Comparison of ENCODE assay signal across 2 cellular contexts in the genomic region with DNA sequence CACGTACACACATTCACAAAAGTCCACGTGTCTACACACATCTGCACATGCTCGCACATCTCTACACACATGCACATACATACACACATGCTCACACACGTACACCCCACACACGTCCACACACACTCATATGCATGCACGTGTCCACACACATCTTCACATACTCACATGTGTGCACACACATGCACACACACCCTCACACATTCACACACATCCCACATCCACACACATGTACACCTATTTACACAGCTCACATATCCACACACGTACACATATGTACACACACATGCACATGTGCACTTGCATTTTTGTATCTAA.
TF ChIP-seq lines count a peak whose summit lies in the region.

No MANE protein-coding gene starts in this region.

TF ChIP-seq in HEK293, 187 proteins besides CTCF, POLR2A, EP300 and RAD21:
- no peak for TF ChIP-seq ZIC2 (tag by site-specific recombination; IDR thresholded peaks at IDR 0.05)
- TF ChIP-seq, protein P1, sequence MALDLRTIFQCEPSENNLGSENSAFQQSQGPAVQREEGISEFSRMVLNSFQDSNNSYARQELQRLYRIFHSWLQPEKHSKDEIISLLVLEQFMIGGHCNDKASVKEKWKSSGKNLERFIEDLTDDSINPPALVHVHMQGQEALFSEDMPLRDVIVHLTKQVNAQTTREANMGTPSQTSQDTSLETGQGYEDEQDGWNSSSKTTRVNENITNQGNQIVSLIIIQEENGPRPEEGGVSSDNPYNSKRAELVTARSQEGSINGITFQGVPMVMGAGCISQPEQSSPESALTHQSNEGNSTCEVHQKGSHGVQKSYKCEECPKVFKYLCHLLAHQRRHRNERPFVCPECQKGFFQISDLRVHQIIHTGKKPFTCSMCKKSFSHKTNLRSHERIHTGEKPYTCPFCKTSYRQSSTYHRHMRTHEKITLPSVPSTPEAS (tag by site-specific recombination; IDR thresholded peaks at IDR 0.05) = peak; percentile 56
- TF ChIP-seq, protein P2, sequence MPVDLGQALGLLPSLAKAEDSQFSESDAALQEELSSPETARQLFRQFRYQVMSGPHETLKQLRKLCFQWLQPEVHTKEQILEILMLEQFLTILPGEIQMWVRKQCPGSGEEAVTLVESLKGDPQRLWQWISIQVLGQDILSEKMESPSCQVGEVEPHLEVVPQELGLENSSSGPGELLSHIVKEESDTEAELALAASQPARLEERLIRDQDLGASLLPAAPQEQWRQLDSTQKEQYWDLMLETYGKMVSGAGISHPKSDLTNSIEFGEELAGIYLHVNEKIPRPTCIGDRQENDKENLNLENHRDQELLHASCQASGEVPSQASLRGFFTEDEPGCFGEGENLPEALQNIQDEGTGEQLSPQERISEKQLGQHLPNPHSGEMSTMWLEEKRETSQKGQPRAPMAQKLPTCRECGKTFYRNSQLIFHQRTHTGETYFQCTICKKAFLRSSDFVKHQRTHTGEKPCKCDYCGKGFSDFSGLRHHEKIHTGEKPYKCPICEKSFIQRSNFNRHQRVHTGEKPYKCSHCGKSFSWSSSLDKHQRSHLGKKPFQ (tag by site-specific recombination; IDR thresholded peaks at IDR 0.05) = peak; percentile 73; the same call in 1 of the 2 replicates
TF ChIP-seq in HEK293: peak in this region for 2.

TF ChIP-seq in H1, 55 proteins besides CTCF, POLR2A, EP300 and RAD21:
- TF ChIP-seq GTF2F1 (IDR thresholded peaks at IDR 0.05; ENCODE audit: borderline replicate concordance, low read depth, low read length) (no peak), SUZ12 (IDR thresholded peaks at IDR 0.05; ENCODE audit: low read length) (no peak), TAF7 (optimal IDR thresholded peaks at IDR 0.05; ENCODE audit: borderline replicate concordance, low read depth, low read length) (no peak), CEBPB (IDR thresholded peaks at IDR 0.05; ENCODE audit: low read depth, low read length) (no peak), SP4 (IDR thresholded peaks at IDR 0.05; ENCODE audit: low read length) (no peak), KDM1A (IDR thresholded peaks at IDR 0.05; ENCODE audit: borderline replicate concordance, low read length) (no peak), TAF1 (IDR thresholded peaks at IDR 0.05; ENCODE audit: low read depth, low read length) (no peak), GABPA (IDR thresholded peaks at IDR 0.05; ENCODE audit: borderline replicate concordance, insufficient read depth, low read length) (no peak), TBP (IDR thresholded peaks at IDR 0.05; ENCODE audit: low read depth, low read length) (no peak), HDAC2 (IDR thresholded peaks at IDR 0.05; ENCODE audit: borderline replicate concordance in 1 of 2, low read depth in 2 of 2, low read length in 2 of 2) (no peak), RFX5 (IDR thresholded peaks at IDR 0.05; ENCODE audit: borderline replicate concordance, low read depth, low read length) (no peak), RBBP5 (IDR thresholded peaks at IDR 0.05; ENCODE audit: borderline replicate concordance, low read depth, low read length) (no peak), BRCA1 (IDR thresholded peaks at IDR 0.05; ENCODE audit: low read depth, low read length) (no peak), SAP30 (IDR thresholded peaks at IDR 0.05; ENCODE audit: insufficient read depth, insufficient replicate concordance, low read length) (no peak), CREB1 (IDR thresholded peaks at IDR 0.05) (no peak), EGR1 (IDR thresholded peaks at IDR 0.05; ENCODE audit: borderline replicate concordance, low read depth, low read length) (no peak), EZH2 (IDR thresholded peaks at IDR 0.05; ENCODE audit: low read depth, low read length, severe bottlenecking) (no peak), JUN (IDR thresholded peaks at IDR 0.05; ENCODE audit: low read depth, low read length) (no peak)
- TF ChIP-seq, protein P3, sequence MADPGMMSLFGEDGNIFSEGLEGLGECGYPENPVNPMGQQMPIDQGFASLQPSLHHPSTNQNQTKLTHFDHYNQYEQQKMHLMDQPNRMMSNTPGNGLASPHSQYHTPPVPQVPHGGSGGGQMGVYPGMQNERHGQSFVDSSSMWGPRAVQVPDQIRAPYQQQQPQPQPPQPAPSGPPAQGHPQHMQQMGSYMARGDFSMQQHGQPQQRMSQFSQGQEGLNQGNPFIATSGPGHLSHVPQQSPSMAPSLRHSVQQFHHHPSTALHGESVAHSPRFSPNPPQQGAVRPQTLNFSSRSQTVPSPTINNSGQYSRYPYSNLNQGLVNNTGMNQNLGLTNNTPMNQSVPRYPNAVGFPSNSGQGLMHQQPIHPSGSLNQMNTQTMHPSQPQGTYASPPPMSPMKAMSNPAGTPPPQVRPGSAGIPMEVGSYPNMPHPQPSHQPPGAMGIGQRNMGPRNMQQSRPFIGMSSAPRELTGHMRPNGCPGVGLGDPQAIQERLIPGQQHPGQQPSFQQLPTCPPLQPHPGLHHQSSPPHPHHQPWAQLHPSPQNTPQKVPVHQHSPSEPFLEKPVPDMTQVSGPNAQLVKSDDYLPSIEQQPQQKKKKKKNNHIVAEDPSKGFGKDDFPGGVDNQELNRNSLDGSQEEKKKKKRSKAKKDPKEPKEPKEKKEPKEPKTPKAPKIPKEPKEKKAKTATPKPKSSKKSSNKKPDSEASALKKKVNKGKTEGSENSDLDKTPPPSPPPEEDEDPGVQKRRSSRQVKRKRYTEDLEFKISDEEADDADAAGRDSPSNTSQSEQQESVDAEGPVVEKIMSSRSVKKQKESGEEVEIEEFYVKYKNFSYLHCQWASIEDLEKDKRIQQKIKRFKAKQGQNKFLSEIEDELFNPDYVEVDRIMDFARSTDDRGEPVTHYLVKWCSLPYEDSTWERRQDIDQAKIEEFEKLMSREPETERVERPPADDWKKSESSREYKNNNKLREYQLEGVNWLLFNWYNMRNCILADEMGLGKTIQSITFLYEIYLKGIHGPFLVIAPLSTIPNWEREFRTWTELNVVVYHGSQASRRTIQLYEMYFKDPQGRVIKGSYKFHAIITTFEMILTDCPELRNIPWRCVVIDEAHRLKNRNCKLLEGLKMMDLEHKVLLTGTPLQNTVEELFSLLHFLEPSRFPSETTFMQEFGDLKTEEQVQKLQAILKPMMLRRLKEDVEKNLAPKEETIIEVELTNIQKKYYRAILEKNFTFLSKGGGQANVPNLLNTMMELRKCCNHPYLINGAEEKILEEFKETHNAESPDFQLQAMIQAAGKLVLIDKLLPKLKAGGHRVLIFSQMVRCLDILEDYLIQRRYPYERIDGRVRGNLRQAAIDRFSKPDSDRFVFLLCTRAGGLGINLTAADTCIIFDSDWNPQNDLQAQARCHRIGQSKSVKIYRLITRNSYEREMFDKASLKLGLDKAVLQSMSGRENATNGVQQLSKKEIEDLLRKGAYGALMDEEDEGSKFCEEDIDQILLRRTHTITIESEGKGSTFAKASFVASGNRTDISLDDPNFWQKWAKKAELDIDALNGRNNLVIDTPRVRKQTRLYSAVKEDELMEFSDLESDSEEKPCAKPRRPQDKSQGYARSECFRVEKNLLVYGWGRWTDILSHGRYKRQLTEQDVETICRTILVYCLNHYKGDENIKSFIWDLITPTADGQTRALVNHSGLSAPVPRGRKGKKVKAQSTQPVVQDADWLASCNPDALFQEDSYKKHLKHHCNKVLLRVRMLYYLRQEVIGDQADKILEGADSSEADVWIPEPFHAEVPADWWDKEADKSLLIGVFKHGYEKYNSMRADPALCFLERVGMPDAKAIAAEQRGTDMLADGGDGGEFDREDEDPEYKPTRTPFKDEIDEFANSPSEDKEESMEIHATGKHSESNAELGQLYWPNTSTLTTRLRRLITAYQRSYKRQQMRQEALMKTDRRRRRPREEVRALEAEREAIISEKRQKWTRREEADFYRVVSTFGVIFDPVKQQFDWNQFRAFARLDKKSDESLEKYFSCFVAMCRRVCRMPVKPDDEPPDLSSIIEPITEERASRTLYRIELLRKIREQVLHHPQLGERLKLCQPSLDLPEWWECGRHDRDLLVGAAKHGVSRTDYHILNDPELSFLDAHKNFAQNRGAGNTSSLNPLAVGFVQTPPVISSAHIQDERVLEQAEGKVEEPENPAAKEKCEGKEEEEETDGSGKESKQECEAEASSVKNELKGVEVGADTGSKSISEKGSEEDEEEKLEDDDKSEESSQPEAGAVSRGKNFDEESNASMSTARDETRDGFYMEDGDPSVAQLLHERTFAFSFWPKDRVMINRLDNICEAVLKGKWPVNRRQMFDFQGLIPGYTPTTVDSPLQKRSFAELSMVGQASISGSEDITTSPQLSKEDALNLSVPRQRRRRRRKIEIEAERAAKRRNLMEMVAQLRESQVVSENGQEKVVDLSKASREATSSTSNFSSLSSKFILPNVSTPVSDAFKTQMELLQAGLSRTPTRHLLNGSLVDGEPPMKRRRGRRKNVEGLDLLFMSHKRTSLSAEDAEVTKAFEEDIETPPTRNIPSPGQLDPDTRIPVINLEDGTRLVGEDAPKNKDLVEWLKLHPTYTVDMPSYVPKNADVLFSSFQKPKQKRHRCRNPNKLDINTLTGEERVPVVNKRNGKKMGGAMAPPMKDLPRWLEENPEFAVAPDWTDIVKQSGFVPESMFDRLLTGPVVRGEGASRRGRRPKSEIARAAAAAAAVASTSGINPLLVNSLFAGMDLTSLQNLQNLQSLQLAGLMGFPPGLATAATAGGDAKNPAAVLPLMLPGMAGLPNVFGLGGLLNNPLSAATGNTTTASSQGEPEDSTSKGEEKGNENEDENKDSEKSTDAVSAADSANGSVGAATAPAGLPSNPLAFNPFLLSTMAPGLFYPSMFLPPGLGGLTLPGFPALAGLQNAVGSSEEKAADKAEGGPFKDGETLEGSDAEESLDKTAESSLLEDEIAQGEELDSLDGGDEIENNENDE (IDR thresholded peaks at IDR 0.05; ENCODE audit: insufficient replicate concordance, low read length) = no peak
TF ChIP-seq in H1: peak in this region for 0.
